Comparison of ENCODE assay signal across 8 cellular contexts in the genomic region with DNA sequence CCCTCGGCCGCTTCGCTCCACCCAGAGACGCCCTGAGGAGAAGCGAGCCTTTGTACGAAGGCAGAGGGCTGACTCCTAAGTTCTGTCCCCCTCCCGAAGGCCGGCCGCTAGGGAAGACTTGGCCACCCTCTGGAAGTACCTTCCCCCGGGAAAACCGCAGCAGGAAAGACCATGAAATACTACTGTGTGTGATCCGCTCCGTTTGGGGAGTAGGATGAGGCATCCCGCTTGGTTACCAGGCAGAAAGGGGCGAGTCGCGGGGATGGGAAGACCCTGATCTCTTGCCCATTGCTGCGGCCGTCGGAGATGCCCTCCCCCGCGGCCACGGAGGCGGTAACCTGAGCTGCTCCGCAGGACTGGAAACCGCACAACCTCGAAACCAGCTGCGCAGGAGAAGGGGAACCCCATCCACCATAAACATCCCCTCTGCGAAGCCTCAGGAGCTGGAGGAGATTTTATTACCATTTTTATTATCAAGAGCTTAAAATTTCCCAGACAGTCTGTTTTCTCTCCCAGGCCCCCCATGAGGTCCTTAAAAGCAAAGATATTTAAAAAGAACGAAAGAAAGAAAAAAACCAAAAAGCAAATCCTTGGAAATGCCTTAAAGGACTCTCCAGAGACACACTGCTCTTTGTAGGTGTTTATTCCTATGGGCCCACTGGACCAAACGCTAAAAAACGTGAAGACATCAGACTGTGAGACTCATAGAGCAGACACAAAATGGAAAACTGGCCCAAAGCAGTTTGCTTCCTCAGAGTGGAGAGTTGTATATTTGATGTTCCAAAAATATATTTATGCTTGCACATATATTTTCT. TPM values are rescaled to one million over a fixed set of nuclear protein-coding genes. Genes with fewer than 3 reads are reported as not detected.
DNase-seq lines count a peak whose midpoint lies in the region; ATAC-seq and TF ChIP-seq lines count a peak whose summit lies in the region.

No MANE protein-coding gene starts in this region.

- no peaks in the 10 kb centered on the region for H3K9me3 Mint-ChIP-seq in glutamatergic neuron (ENCODE audit: unreplicated experiment)

- H3K36me3 Mint-ChIP-seq in glutamatergic neuron (ENCODE audit: unreplicated experiment) = no peaks in the 10 kb centered on the region

- H3K79me1 ChIP-seq in trophoblast cell (ENCODE audit: low read length) = peaks cover 7% of the 10 kb centered on the region

- H3K79me2 ChIP-seq in trophoblast cell (ENCODE audit: control insufficient read depth, insufficient read depth, low read length, poor library complexity) = no peaks in the 10 kb centered on the region

- peak overlapping the region; percentile 44 for H4K8ac ChIP-seq in trophoblast cell (ENCODE audit: low read depth, low read length)

- no peak overlapping the region for H3K18ac ChIP-seq in trophoblast cell (ENCODE audit: low read length)

- no peak overlapping the region for H3K9ac ChIP-seq in trophoblast cell (ENCODE audit: low read length)

- H3K4ac ChIP-seq in trophoblast cell (ENCODE audit: low read depth, low read length) = no peak overlapping the region

- H2AK5ac ChIP-seq in trophoblast cell (ENCODE audit: low read length) = no peak overlapping the region

- H3K36me3 ChIP-seq in trophoblast cell (ENCODE audit: control insufficient read depth in 1 of 2, insufficient read depth in 2 of 2, low read length in 2 of 2) = no peaks in the 10 kb centered on the region

- H2AFZ ChIP-seq in trophoblast cell (ENCODE audit: insufficient read depth, low read length, poor library complexity) = peak overlapping the region; percentile 15

- no peak for ATAC-seq in GM18498 (IDR thresholded peaks at IDR 0.05; ENCODE audit: unreplicated experiment)

- no CpG with 5 or more reads among the region's 32 CpGs for WGBS in trophoblast cell (ENCODE audit: extremely low coverage, insufficient coverage, insufficient read length)

- no peaks in the 10 kb centered on the region for H3K9me3 ChIP-seq in trophoblast cell (ENCODE audit: insufficient read depth, low read depth, low read length)

- no peak overlapping the region for H3K4me3 ChIP-seq in GM12865 (ENCODE audit: low read depth, low read length)
- H3K4me3 ChIP-seq in trophoblast cell (ENCODE audit: low read depth, low read length) = peak overlapping the region; percentile 69

- no peak overlapping the region for H3K4me3 Mint-ChIP-seq in glutamatergic neuron (ENCODE audit: unreplicated experiment)

- H2BK12ac ChIP-seq in trophoblast cell (ENCODE audit: low read length) = no peak overlapping the region

- no peak overlapping the region for H3K14ac ChIP-seq in trophoblast cell (ENCODE audit: low read length)

- H3K27me3 Mint-ChIP-seq in glutamatergic neuron (ENCODE audit: unreplicated experiment) = peaks cover 12% of the 10 kb centered on the region

- DNase-seq in GM12865 (ENCODE audit: low read depth) (peak; percentile 12), T1000 (lab: John Stamatoyannopoulos, UW) (peak; percentile 59), glutamatergic neuron (peak; percentile 36), trophoblast cell (no peak), NCI-H446 (lab: John Stamatoyannopoulos, UW) (no peak), NCI-H510A treated with DMSO at 0.1 percent for 48 hours (lab: John Stamatoyannopoulos, UW) (no peak), amniotic stem cell (lab: John Stamatoyannopoulos, UW) (no peak)

- H3K4me1 Mint-ChIP-seq in glutamatergic neuron (ENCODE audit: low read depth, unreplicated experiment) = peaks cover 6% of the 10 kb centered on the region

- H4K12ac ChIP-seq in trophoblast cell (ENCODE audit: low read depth, low read length) = no peak overlapping the region

- H3K23ac ChIP-seq in trophoblast cell (ENCODE audit: low read length) = no peak overlapping the region

- no peak overlapping the region for H2BK5ac ChIP-seq in trophoblast cell (ENCODE audit: low read depth, low read length, poor library complexity)

- no peak overlapping the region for H3K27ac Mint-ChIP-seq in glutamatergic neuron (ENCODE audit: unreplicated experiment)

- no peak overlapping the region for H2BK120ac ChIP-seq in trophoblast cell (ENCODE audit: insufficient read depth, low read length, poor library complexity)

- peaks cover 12 to 25% of the 10 kb centered on the region in 2 experiments for H3K4me1 ChIP-seq in trophoblast cell (ENCODE audit: control insufficient read depth in 1 of 2, insufficient read depth in 2 of 2, low read length in 2 of 2)

- no peak overlapping the region for H4K91ac ChIP-seq in trophoblast cell (ENCODE audit: low read depth, low read length)

- TF ChIP-seq CTCF in GM12865 (IDR thresholded peaks at IDR 0.05; ENCODE audit: insufficient read depth, low read depth, low read length, missing control alignments) (no peak), glutamatergic neuron (IDR thresholded peaks at IDR 0.05; ENCODE audit: partially characterized antibody, unreplicated experiment) (no peak)

- no peak overlapping the region for H3K27ac ChIP-seq in trophoblast cell (ENCODE audit: low read depth, low read length)

- peaks cover 3% of the 10 kb centered on the region for H3K27me3 ChIP-seq in trophoblast cell (ENCODE audit: insufficient read depth, low read length)

- H3K4me2 ChIP-seq in trophoblast cell (ENCODE audit: low read length) = peak overlapping the region; percentile 99

RNA-seq across cellular contexts. Expression of a gene that starts 1.0 kb away (rescaled TPM):
- total RNA-seq in glutamatergic neuron (ENCODE audit: unreplicated experiment) = 2.6 TPM
- 15.5 and 16.5 TPM in 2 replicates for polyA plus RNA-seq in trophoblast cell (2013)

Comparison
In these comparisons a context has a peak if more than half of its experiments do, and no peak if none do; other contexts are left out.
1. DNase-seq: peak in GM12865 (single experiment), T1000 (single experiment) and glutamatergic neuron (single experiment); none in trophoblast cell (0 of 2), NCI-H446 (0 of 2), NCI-H510A treated with DMSO at 0.1 percent for 48 hours (single experiment) and amniotic stem cell (single experiment).